ENCODE assay signal across 8 cellular contexts in genomic region chr10:79322616-79323566, GRCh38. TPM values are rescaled to one million over a fixed set of nuclear protein-coding genes. Genes with fewer than 3 reads are reported as not detected.
A peak's percentile ranks its signal among the peaks of the same experiment; 100 is the strongest.
DNase-seq lines count a peak whose midpoint lies in the region; ATAC-seq, FAIRE-seq and TF ChIP-seq lines count a peak whose summit lies in the region.

No MANE protein-coding gene starts in this region.

- H3K36me3 Mint-ChIP-seq in T-helper 17 cell (ENCODE audit: low read depth) = no peaks in the 10 kb centered on the region

- H3K4me3 ChIP-seq in adipocyte (ENCODE audit: low read length) = no peak overlapping the region

- no peaks in the 10 kb centered on the region for H3K36me3 ChIP-seq in adipocyte (ENCODE audit: control insufficient read depth, insufficient read depth, low read length, severe bottlenecking)

- H3K27me3 ChIP-seq in adipocyte (replicated peaks; ENCODE audit: control insufficient read depth, insufficient read depth, low read length) = no peaks in the 10 kb centered on the region

- FAIRE-seq in GM12892 (lab: Jason Lieb, UNC) = peak; percentile 53

- peak overlapping the region; percentile 91 for H3K4me3 Mint-ChIP-seq in T-helper 17 cell

- H3K9me3 ChIP-seq in T-helper 17 cell (ENCODE audit: control insufficient read depth, low read length, poor library complexity, severe bottlenecking) (no peaks in the 10 kb centered on the region), adipocyte (ENCODE audit: control insufficient read depth, low read length) (no peaks in the 10 kb centered on the region)

- H3K9ac ChIP-seq in adipocyte (ENCODE audit: low read length) = no peak overlapping the region

- peaks cover 38% of the 10 kb centered on the region for H3K4me1 ChIP-seq in adipocyte (ENCODE audit: control insufficient read depth, insufficient read depth, low read length)

- no peaks in the 10 kb centered on the region for H3K27me3 Mint-ChIP-seq in T-helper 17 cell

- DNase-seq in GM12892 (ENCODE audit: insufficient read length) (no peak), T-helper 17 cell (peak; percentile 33 to 69 (median 68)), adipocyte (ENCODE audit: low read depth) (peak; percentile 74), myocyte (ENCODE audit: low read depth) (peak; percentile 96), SK-N-DZ (ENCODE audit: low spot score) (no peak)
- peak; percentile 60 to 90 (median 77) for DNase-seq in stimulated activated naive CD4-positive, alpha-beta T cell (lab: John Stamatoyannopoulos, UW)

- TF ChIP-seq POLR2A in GM12892 (IDR thresholded peaks at IDR 0.05; ENCODE audit: low read depth, low read length) = no peak

- H3K4me1 Mint-ChIP-seq in T-helper 17 cell = peaks cover 54% of the 10 kb centered on the region

- peak overlapping the region; percentile 97 for H3K27ac Mint-ChIP-seq in T-helper 17 cell

- peak; percentile 48 for ATAC-seq in HG03097 (IDR thresholded peaks at IDR 0.05; ENCODE audit: low FRiP score, unreplicated experiment)
- peak; percentile 97 for ATAC-seq in T-helper 17 cell
- no peak for ATAC-seq in GM19035 (IDR thresholded peaks at IDR 0.05; ENCODE audit: unreplicated experiment)

RNA-seq across cellular contexts. Expression of gene PPIF, which starts 24.4 kb away (rescaled TPM):
- 71.2 TPM for polyA plus RNA-seq in GM12892 (2012; ENCODE audit: missing spikeins)
- 10 to 100 TPM; 59.4 to 82.3 TPM for total RNA-seq in T-helper 17 cell
- 9.8 and 24.5 TPM in 2 replicates for total RNA-seq in myocyte
- 14.8 TPM for polyA plus RNA-seq in myocyte (2012)
- polyA plus RNA-seq in SK-N-DZ (2014; cell fraction: cytosol; rRNA removed) = 109 and 110 TPM in 2 replicates
- 98.3 and 106 TPM in 2 replicates for polyA plus RNA-seq in SK-N-DZ (2014; cell fraction: nucleus; rRNA removed)

Comparison
In these comparisons a context has a peak if more than half of its experiments do, and no peak if none do; other contexts are left out.
1. DNase-seq: peak in T-helper 17 cell (3 of 3), adipocyte (single experiment), myocyte (single experiment) and stimulated activated naive CD4-positive, alpha-beta T cell (6 of 6); none in GM12892 (single experiment) and SK-N-DZ (single experiment).